33 cellular contexts compared by ENCODE assay signal in the genomic region with DNA sequence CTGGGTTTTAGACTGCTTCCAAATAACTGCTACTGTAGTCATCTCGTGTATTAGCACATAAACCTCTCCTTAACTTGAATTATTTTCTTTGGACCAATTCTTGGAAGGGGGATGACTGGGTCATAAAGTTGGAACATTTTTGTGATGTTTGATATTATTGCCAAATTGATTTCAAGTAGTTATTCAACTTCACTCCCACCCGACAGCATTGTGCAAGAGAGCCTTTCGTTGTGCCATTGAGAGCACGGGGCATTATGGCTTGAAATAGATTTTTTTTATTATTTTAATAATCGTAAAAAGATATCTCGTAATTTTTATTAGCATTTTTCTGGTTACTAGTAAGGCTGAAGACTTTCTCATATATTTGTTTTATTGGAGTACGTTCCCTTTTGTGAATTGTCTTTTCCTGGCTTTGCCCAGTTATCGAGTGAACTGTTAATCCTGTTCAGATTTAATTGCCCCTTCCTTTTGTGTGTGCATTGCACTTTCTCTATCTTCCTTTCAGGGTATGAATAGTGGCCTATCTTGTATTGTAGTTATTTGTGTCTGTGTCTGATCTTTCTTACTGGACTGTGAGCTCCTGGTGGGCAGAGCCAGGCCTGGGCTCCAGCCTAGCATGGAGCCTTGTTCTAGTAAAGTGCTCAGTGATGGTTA.
"Had no signal": no experiment of that assay in that cellular context is flagged by ENCODE, and none has a peak within 500 bp of the region (broad histone marks: within the 10 kb centered on the region; RNA-seq: fewer than 3 reads in every experiment).

No MANE protein-coding gene starts in this region.

- H3K36me3 ChIP-seq: ascending aorta, right lobe of liver, suprapubic skin, tibial nerve had no signal

- H3K27ac ChIP-seq: ascending aorta, coronary artery, dorsolateral prefrontal cortex, right lobe of liver, suprapubic skin, tibial nerve had no signal

- H3K27me3 ChIP-seq: ascending aorta, dorsolateral prefrontal cortex, right lobe of liver, suprapubic skin, tibial nerve had no signal

- H3K27ac Mint-ChIP-seq: activated CD4-positive, alpha-beta memory T cell treated with anti-CD3 and anti-CD28 coated beads for 36 hours; activated CD4-positive, alpha-beta T cell treated with anti-CD3 and anti-CD28 coated beads, Interleukin-2, amount 10 ng/mL, durations not matched to agents 24 days and 14 days; activated naive CD4-positive, alpha-beta T cell treated with anti-CD3 and anti-CD28 coated beads, Interleukin-2, amount 10 ng/mL, durations not matched to agents 7 days and 5 days; activated naive CD8-positive, alpha-beta T cell treated with anti-CD3 and anti-CD28 coated beads, Interleukin-2, amount 10 ng/mL, durations not matched to agents 7 days and 5 days; activated T-cell treated with anti-CD3 and anti-CD28 coated beads, Interleukin-2, amount 50 U/mL, for 24 hours; effector memory CD8-positive, alpha-beta T cell; stimulated activated memory B cell treated with anti-CD40 and anti-IgM and Interleukin-4, amounts not matched to agents 10 μg/mL and 1 μg/mL and 100 μg/mL, for 72 hours; stimulated activated naive CD8-positive, alpha-beta T cell treated with anti-CD3 and anti-CD28 coated beads, Interleukin-15, amount 100 ng/mL, for 72 hours; T-helper 1 cell treated with Interleukin-12 subunit alpha and Interleukin-12 subunit beta and Interleukin-4 antibody, amounts not matched to agents 30 μg/mL and 1 μg/mL, for 36 hours had no signal

- DNase-seq: activated CD4-positive, alpha-beta memory T cell treated with anti-CD3 and anti-CD28 coated beads for 36 hours; activated CD4-positive, alpha-beta T cell treated with anti-CD3 and anti-CD28 coated beads, Interleukin-2, amount 10 ng/mL, durations not matched to agents 24 days and 14 days; activated CD4-positive, CD25-positive, alpha-beta regulatory T cell treated with anti-CD3 and anti-CD28 coated beads, Interleukin-2, amount 50 U/mL, for 72 hours; activated CD8-positive, alpha-beta memory T cell treated with anti-CD3 and anti-CD28 coated beads, Interleukin-2, amount 50 U/mL, for 48 hours; activated gamma-delta T cell; activated naive CD4-positive, alpha-beta T cell treated with anti-CD3 and anti-CD28 coated beads, Interleukin-2, amount 10 ng/mL, durations not matched to agents 7 days and 5 days; activated naive CD8-positive, alpha-beta T cell treated with anti-CD3 and anti-CD28 coated beads, Interleukin-2, amount 10 ng/mL, durations not matched to agents 7 days and 5 days; activated T-cell treated with anti-CD3 and anti-CD28 coated beads, Interleukin-2, amount 50 U/mL, for 24 hours; dorsolateral prefrontal cortex; effector memory CD8-positive, alpha-beta T cell; foreskin fibroblast; head of caudate nucleus; hippocampal formation; left cardiac atrium; mammary epithelial cell; naive thymus-derived CD4-positive, alpha-beta T cell; occipital lobe; posterior cingulate gyrus; right lobe of liver; small intestine; stimulated activated CD4-positive, alpha-beta T cell treated with anti-CD3 and anti-CD28 coated beads, Interleukin-4, amount 100 ng/mL, for 4 hours; stimulated activated CD8-positive, alpha-beta memory T cell treated with anti-CD3 and anti-CD28 coated beads, Interleukin-4, amount 100 ng/mL, for 48 hours; stimulated activated naive CD8-positive, alpha-beta T cell treated with anti-CD3 and anti-CD28 coated beads, Interleukin-15, amount 100 ng/mL, for 72 hours; SW 1271; T-helper 9 cell had no signal

- H3K36me3 Mint-ChIP-seq: activated CD4-positive, alpha-beta memory T cell treated with anti-CD3 and anti-CD28 coated beads for 36 hours; activated naive CD4-positive, alpha-beta T cell treated with anti-CD3 and anti-CD28 coated beads, Interleukin-2, amount 10 ng/mL, durations not matched to agents 7 days and 5 days; activated naive CD8-positive, alpha-beta T cell treated with anti-CD3 and anti-CD28 coated beads, Interleukin-2, amount 10 ng/mL, durations not matched to agents 7 days and 5 days; brain; naive thymus-derived CD4-positive, alpha-beta T cell; stimulated activated memory B cell treated with anti-CD40 and anti-IgM and Interleukin-4, amounts not matched to agents 10 μg/mL and 1 μg/mL and 100 μg/mL, for 72 hours had no signal

- H3K9me3 ChIP-seq: ascending aorta, right lobe of liver, suprapubic skin, tibial nerve had no signal

- H3K27me3 Mint-ChIP-seq: activated CD4-positive, alpha-beta memory T cell treated with anti-CD3 and anti-CD28 coated beads for 36 hours; activated CD4-positive, alpha-beta T cell treated with anti-CD3 and anti-CD28 coated beads, Interleukin-2, amount 10 ng/mL, durations not matched to agents 24 days and 14 days; activated naive CD8-positive, alpha-beta T cell treated with anti-CD3 and anti-CD28 coated beads, Interleukin-2, amount 10 ng/mL, durations not matched to agents 7 days and 5 days; brain; stimulated activated naive CD8-positive, alpha-beta T cell treated with anti-CD3 and anti-CD28 coated beads, Interleukin-15, amount 100 ng/mL, for 72 hours had no signal

- ATAC-seq: effector memory CD8-positive, alpha-beta T cell; left cardiac atrium; naive thymus-derived CD4-positive, alpha-beta T cell; right lobe of liver; stimulated activated memory B cell treated with anti-CD40 and anti-IgM and Interleukin-4, amounts not matched to agents 10 μg/mL and 1 μg/mL and 100 μg/mL, for 72 hours; stimulated activated naive CD8-positive, alpha-beta T cell treated with anti-CD3 and anti-CD28 coated beads, Interleukin-15, amount 100 ng/mL, for 72 hours had no signal

- H3K4me1 ChIP-seq: ascending aorta, right lobe of liver, suprapubic skin had no signal

- H3K4me1 Mint-ChIP-seq: stimulated activated memory B cell treated with anti-CD40 and anti-IgM and Interleukin-4, amounts not matched to agents 10 μg/mL and 1 μg/mL and 100 μg/mL, for 72 hours had no signal

- H3K4me3 ChIP-seq: ascending aorta, coronary artery, dorsolateral prefrontal cortex, right lobe of liver, suprapubic skin, tibial nerve had no signal

- H3K4me3 Mint-ChIP-seq: activated CD4-positive, alpha-beta memory T cell treated with anti-CD3 and anti-CD28 coated beads for 36 hours; activated CD4-positive, alpha-beta T cell treated with anti-CD3 and anti-CD28 coated beads, Interleukin-2, amount 10 ng/mL, durations not matched to agents 24 days and 14 days; activated naive CD4-positive, alpha-beta T cell treated with anti-CD3 and anti-CD28 coated beads, Interleukin-2, amount 10 ng/mL, durations not matched to agents 7 days and 5 days; activated naive CD8-positive, alpha-beta T cell treated with anti-CD3 and anti-CD28 coated beads, Interleukin-2, amount 10 ng/mL, durations not matched to agents 7 days and 5 days; activated T-cell treated with anti-CD3 and anti-CD28 coated beads, Interleukin-2, amount 50 U/mL, for 24 hours; brain; effector memory CD8-positive, alpha-beta T cell; naive thymus-derived CD4-positive, alpha-beta T cell; neural crest cell; stimulated activated memory B cell treated with anti-CD40 and anti-IgM and Interleukin-4, amounts not matched to agents 10 μg/mL and 1 μg/mL and 100 μg/mL, for 72 hours; stimulated activated naive CD8-positive, alpha-beta T cell treated with anti-CD3 and anti-CD28 coated beads, Interleukin-15, amount 100 ng/mL, for 72 hours; T-helper 1 cell treated with Interleukin-12 subunit alpha and Interleukin-12 subunit beta and Interleukin-4 antibody, amounts not matched to agents 30 μg/mL and 1 μg/mL, for 36 hours had no signal

- H3K9me3 Mint-ChIP-seq: activated CD4-positive, alpha-beta memory T cell treated with anti-CD3 and anti-CD28 coated beads for 36 hours; activated CD4-positive, alpha-beta T cell treated with anti-CD3 and anti-CD28 coated beads, Interleukin-2, amount 10 ng/mL, durations not matched to agents 24 days and 14 days; activated naive CD4-positive, alpha-beta T cell treated with anti-CD3 and anti-CD28 coated beads, Interleukin-2, amount 10 ng/mL, durations not matched to agents 7 days and 5 days; activated naive CD8-positive, alpha-beta T cell treated with anti-CD3 and anti-CD28 coated beads, Interleukin-2, amount 10 ng/mL, durations not matched to agents 7 days and 5 days; activated T-cell treated with anti-CD3 and anti-CD28 coated beads, Interleukin-2, amount 50 U/mL, for 24 hours; effector memory CD8-positive, alpha-beta T cell; naive thymus-derived CD4-positive, alpha-beta T cell; neural crest cell; stimulated activated memory B cell treated with anti-CD40 and anti-IgM and Interleukin-4, amounts not matched to agents 10 μg/mL and 1 μg/mL and 100 μg/mL, for 72 hours; stimulated activated naive CD8-positive, alpha-beta T cell treated with anti-CD3 and anti-CD28 coated beads, Interleukin-15, amount 100 ng/mL, for 72 hours; T-helper 1 cell treated with Interleukin-12 subunit alpha and Interleukin-12 subunit beta and Interleukin-4 antibody, amounts not matched to agents 30 μg/mL and 1 μg/mL, for 36 hours had no signal
